In genomic region chr2:12658287-12658945, GRCh38 we compare ENCODE assay signal across 19 cellular contexts.
"Had no signal": no experiment of that assay in that cellular context is flagged by ENCODE, and none has a peak within 500 bp of the region (broad histone marks: within the 10 kb centered on the region; RNA-seq: fewer than 3 reads in every experiment).

No MANE protein-coding gene starts in this region.

- H3K79me2 ChIP-seq: parathyroid adenoma had no signal

- H3K4me3 ChIP-seq: spleen, thyroid gland had no signal

- DNase-seq: activated CD4-positive, alpha-beta T cell treated with anti-CD3 and anti-CD28 coated beads for 48 hours; activated effector memory CD4-positive, alpha-beta T cell treated with anti-CD3 and anti-CD28 coated beads, Interleukin-2, amount 50 U/mL, for 16 hours; activated naive CD8-positive, alpha-beta T cell treated with anti-CD3 and anti-CD28 coated beads for 36 hours; amygdala; caudate nucleus; endodermal cell; foreskin keratinocyte; glutamatergic neuron; hypothalamus; spleen; stimulated activated naive B cell treated with anti-CD40 and anti-IgM and Interleukin-4, amounts not matched to agents 10 μg/mL and 1 μg/mL and 100 μg/mL, for 72 hours; thyroid gland had no signal

- H2AFZ ChIP-seq: parathyroid adenoma had no signal

- ATAC-seq: foreskin keratinocyte; left lobe of liver; natural killer cell treated with Interleukin-12 subunit alpha and Interleukin-12 subunit beta and Interleukin-15 and Interleukin-18, amount 100 ng/mL, for 72 hours; stimulated activated naive B cell treated with anti-CD40 and anti-IgM and Interleukin-4, amounts not matched to agents 10 μg/mL and 1 μg/mL and 100 μg/mL, for 72 hours had no signal

- H3K27me3 ChIP-seq: neutrophil, spleen, thyroid gland had no signal

- H3K27ac ChIP-seq: foreskin keratinocyte, neutrophil, parathyroid adenoma, spleen, thyroid gland had no signal

- H3K36me3 ChIP-seq: neutrophil, spleen, thyroid gland had no signal

- H3K9ac ChIP-seq: parathyroid adenoma had no signal

- H3K9me3 ChIP-seq: neutrophil, spleen, thyroid gland had no signal

- FAIRE-seq: colon, keratinocyte, TTC549 had no signal

- H3K4me1 ChIP-seq: foreskin keratinocyte, parathyroid adenoma, thyroid gland had no signal
